ENCODE assay signal across 18 cellular contexts in genomic region chr3:168859143-168859542, GRCh38.
A peak's percentile ranks its signal among the peaks of the same experiment; 100 is the strongest.
DNase-seq lines count a peak whose midpoint lies in the region; ATAC-seq and TF ChIP-seq lines count a peak whose summit lies in the region.
"Had no signal": no experiment of that assay in that cellular context is flagged by ENCODE, and none has a peak within 500 bp of the region (broad histone marks: within the 10 kb centered on the region; RNA-seq: fewer than 3 reads in every experiment).

No MANE protein-coding gene starts in this region.

- WGBS in right lobe of liver (ENCODE audit: insufficient coverage, low coverage, low lambda C conversion rate, missing lambda C conversion rate) = 34% methylated on average over 4 of the region's 4 CpGs

- ATAC-seq in right lobe of liver = peak; percentile 79 to 95 (median 94)
- ATAC-seq in GM18520 (IDR thresholded peaks at IDR 0.05; ENCODE audit: unreplicated experiment) = no peak
- no peak for ATAC-seq in sciatic nerve
- ATAC-seq: K562 had no signal

- H3K27ac ChIP-seq in right lobe of liver = no peak overlapping the region
- H3K27ac ChIP-seq: SK-N-MC had no signal

- TF ChIP-seq CTCF in Calu3 (IDR thresholded peaks at IDR 0.05; ENCODE audit: unreplicated experiment) = no peak
- no peak for TF ChIP-seq CTCF in right lobe of liver (IDR thresholded peaks at IDR 0.05)

- H3K4me3 Mint-ChIP-seq in Calu3 (ENCODE audit: low read depth, unreplicated experiment) = no peak overlapping the region
- H3K4me3 Mint-ChIP-seq: CD14-positive monocyte had no signal

- H3K4me3 ChIP-seq in endocrine pancreas (ENCODE audit: control insufficient read depth, insufficient read depth, low read length) (peak overlapping the region; percentile 17), right lobe of liver (no peak overlapping the region)
- H3K4me3 ChIP-seq: K562, SK-N-MC had no signal

- H3K27ac Mint-ChIP-seq in Calu3 (ENCODE audit: unreplicated experiment) = peak overlapping the region; percentile 76

- no peak overlapping the region for H3K9ac ChIP-seq in endocrine pancreas (ENCODE audit: control insufficient read depth, insufficient read depth, low read length)

- intact Hi-C loops in Calu3 (cut with micrococcal nuclease; ENCODE audit: unreplicated experiment) = no loop called here
- intact Hi-C loops in right lobe of liver (cut with DNase I) = no loop called here
- intact Hi-C loops in sciatic nerve (cut with DNase I) = no loop called here

- BruUV-seq in Calu3 (replicated peaks; lab: Mats Ljungman, UMichigan) = no TSS peak

- no peak for DNase-seq in Calu3
- no peak for DNase-seq in right lobe of liver
- DNase-seq in sciatic nerve (ENCODE audit: low spot score) = no peak
- no peak for DNase-seq in G401 (ENCODE audit: low spot score)
- DNase-seq in NCI-H774 (lab: John Stamatoyannopoulos, UW) = no peak
- DNase-seq: DMS153; NCI-H1105; NCI-H2081; NCI-H2171 treated with DMSO at 0.1 percent for 48 hours; NCI-H446; NCI-H69; NK-92 treated with Interleukin-12 subunit alpha and Interleukin-12 subunit beta, amount 100 ng/mL, for 24 hours; Right ventricle myocardium superior had no signal

- H3K36me3 Mint-ChIP-seq in Calu3 (ENCODE audit: insufficient read depth, unreplicated experiment) = no peaks in the 10 kb centered on the region
- H3K36me3 Mint-ChIP-seq: CD14-positive monocyte had no signal

- H3K4me1 ChIP-seq in endocrine pancreas (ENCODE audit: control insufficient read depth, insufficient read depth, low read length) = peaks cover 10% of the 10 kb centered on the region
- H3K4me1 ChIP-seq in right lobe of liver = peaks cover 0 to 10% (median 0%) of the 10 kb centered on the region in 4 donors

- H3K27me3 ChIP-seq in endocrine pancreas (ENCODE audit: control insufficient read depth, insufficient read depth, low read length) (no peaks in the 10 kb centered on the region), right lobe of liver (no peaks in the 10 kb centered on the region)

- no peak for TF ChIP-seq POLR2A in right lobe of liver (IDR thresholded peaks at IDR 0.05)

- in situ Hi-C loops in G401 (cut with HindIII; ENCODE audit: low sequenced_read_pairs) = no loop called here

- peaks cover 57% of the 10 kb centered on the region for H3K4me1 Mint-ChIP-seq in Calu3 (ENCODE audit: low read depth, unreplicated experiment)

- CTCF ChIA-PET in Calu3 (lab: Charles Lee) = no interaction called here

- H3K9me3 Mint-ChIP-seq in Calu3 (ENCODE audit: low read depth, unreplicated experiment) = peaks cover 6% of the 10 kb centered on the region

- H3K9me3 ChIP-seq in endocrine pancreas (ENCODE audit: control insufficient read depth, low read length) (peaks cover 1% of the 10 kb centered on the region), right lobe of liver (no peaks in the 10 kb centered on the region)

- H3K36me3 ChIP-seq in endocrine pancreas (ENCODE audit: control insufficient read depth, insufficient read depth, low read length) (no peaks in the 10 kb centered on the region), right lobe of liver (no peaks in the 10 kb centered on the region)

- no peaks in the 10 kb centered on the region for H3K27me3 Mint-ChIP-seq in Calu3 (ENCODE audit: unreplicated experiment)

Comparison
In these comparisons a context has a peak if more than half of its experiments do, and no peak if none do; other contexts are left out.
1. ATAC-seq: peak in right lobe of liver (4 of 4); none in GM18520 (single experiment) and sciatic nerve (single experiment).